20 cellular contexts compared by ENCODE assay signal in genomic region chr14:79971330-79971729, GRCh38.
DNase-seq lines count a peak whose midpoint lies in the region; ATAC-seq and TF ChIP-seq lines count a peak whose summit lies in the region.
"Had no signal": no experiment of that assay in that cellular context is flagged by ENCODE, and none has a peak within 500 bp of the region (broad histone marks: within the 10 kb centered on the region; RNA-seq: fewer than 3 reads in every experiment).

No MANE protein-coding gene starts in this region.

- intact Hi-C loops in sciatic nerve (cut with DNase I) = no loop called here

- ATAC-seq in sciatic nerve (peak; percentile 73), GM21360 (IDR thresholded peaks at IDR 0.05; ENCODE audit: unreplicated experiment) (no peak), GM21529 (IDR thresholded peaks at IDR 0.05; ENCODE audit: unreplicated experiment) (no peak)
- ATAC-seq: stimulated activated effector memory CD8-positive, alpha-beta T cell treated with anti-CD3 and anti-CD28 coated beads, Interleukin-12 subunit alpha, Interleukin-12 subunit beta, amount 100 ng/mL, for 72 hours had no signal

- no peak for TF ChIP-seq CTCF in BJ (IDR thresholded peaks at IDR 0.05; ENCODE audit: insufficient read depth, low read depth, low read length)
- TF ChIP-seq CTCF in fibroblast of lung (conservative IDR thresholded peaks at IDR 0.05 in 1 of 2, IDR thresholded peaks at IDR 0.05 in 1 of 2; ENCODE audit: low read depth in 1 of 2, low read length in 2 of 2) = no peak

- H3K79me2 ChIP-seq in fibroblast of lung (ENCODE audit: control insufficient read depth, insufficient read depth, low read length) = no peaks in the 10 kb centered on the region
- H3K79me2 ChIP-seq: parathyroid adenoma had no signal

- H3K27me3 ChIP-seq in BJ (ENCODE audit: control insufficient read depth, insufficient read depth, low read length) (no peaks in the 10 kb centered on the region), fibroblast of lung (ENCODE audit: control insufficient read depth, insufficient read depth, low read length) (no peaks in the 10 kb centered on the region)
- H3K27me3 ChIP-seq: heart left ventricle, upper lobe of left lung had no signal

- H3K4me3 ChIP-seq in BJ (ENCODE audit: low read depth, low read length) (no peak overlapping the region), fibroblast of lung (replicated peaks in 1 of 4; ENCODE audit: control extremely low read depth in 1 of 4, insufficient read depth in 1 of 4, low read depth in 3 of 4, low read length in 4 of 4) (no peak overlapping the region)
- H3K4me3 ChIP-seq: heart left ventricle, PC-9, SK-N-MC, upper lobe of left lung had no signal

- no peaks in the 10 kb centered on the region for H4K20me1 ChIP-seq in fibroblast of lung (ENCODE audit: control insufficient read depth, extremely low read depth, insufficient read depth, low read length)

- CTCF ChIA-PET in BJ (lab: Yijun Ruan, JAX) = interaction anchor here (0.7 to 1.3 kb wide), 3 partner anchors 13 to 85 kb away, joined by 3 read pairs; no protein-coding TSS in a partner anchor

- POLR2A ChIA-PET in BJ (lab: Charles Lee) = no interaction called here

- H2AFZ ChIP-seq in fibroblast of lung (ENCODE audit: low read length) = no peak overlapping the region
- H2AFZ ChIP-seq: parathyroid adenoma, PC-9 had no signal

- no peak overlapping the region for H3K9ac ChIP-seq in fibroblast of lung (ENCODE audit: insufficient read depth, low read length)
- H3K9ac ChIP-seq: parathyroid adenoma had no signal

- H3K36me3 ChIP-seq in BJ (ENCODE audit: control insufficient read depth, insufficient read depth, low read length) (no peaks in the 10 kb centered on the region), fibroblast of lung (ENCODE audit: control insufficient read depth, insufficient read depth, low read length) (no peaks in the 10 kb centered on the region)
- H3K36me3 ChIP-seq: heart left ventricle, upper lobe of left lung had no signal

- no peak overlapping the region for H3K27ac ChIP-seq in fibroblast of lung (ENCODE audit: insufficient read depth, low read length)
- H3K27ac ChIP-seq: heart left ventricle, parathyroid adenoma, PC-9, SK-N-MC, upper lobe of left lung had no signal

- no peak overlapping the region for H3K4me2 ChIP-seq in fibroblast of lung (ENCODE audit: extremely low read depth, insufficient read depth, low read length)
- H3K4me2 ChIP-seq: PC-9 had no signal

- H3K4me1 ChIP-seq in fibroblast of lung (ENCODE audit: control insufficient read depth, extremely low read depth, insufficient read depth, low read length) = no peaks in the 10 kb centered on the region
- H3K4me1 ChIP-seq: heart left ventricle, parathyroid adenoma, upper lobe of left lung had no signal

- H3K9me3 ChIP-seq in fibroblast of lung (ENCODE audit: control insufficient read depth, insufficient read depth, low read depth, low read length) = no peaks in the 10 kb centered on the region
- H3K9me3 ChIP-seq: upper lobe of left lung had no signal

- DNase-seq in BJ (ENCODE audit: low read depth) = peak; percentile 70
- DNase-seq in M059J (ENCODE audit: low read depth) = peak; percentile 58
- DNase-seq in fibroblast of lung (ENCODE audit: low read depth in 2 of 2) = peak; percentile 8 to 66
- no peak for DNase-seq in sciatic nerve (ENCODE audit: low spot score)
- no peak for DNase-seq in NCI-H1048 (lab: John Stamatoyannopoulos, UW)
- DNase-seq in T-helper 1 cell = no peak
- DNase-seq: activated CD4-positive, alpha-beta memory T cell treated with anti-CD3 and anti-CD28 coated beads for 36 hours; activated naive CD8-positive, alpha-beta T cell treated with anti-CD3 and anti-CD28 coated beads, Interleukin-2, amount 10 ng/mL, durations not matched to agents 7 days and 5 days; activated T-cell treated with anti-CD3 and anti-CD28 coated beads, Interleukin-2, amount 50 U/mL, for 48 hours; AML-193; heart left ventricle; kidney glomerular epithelial cell; NCI-H2029; PC-9; upper lobe of left lung had no signal

Comparison
In these comparisons a context has a peak if more than half of its experiments do, and no peak if none do; other contexts are left out.
1. DNase-seq: peak in BJ (single experiment), M059J (single experiment) and fibroblast of lung (2 of 2); none in sciatic nerve (single experiment), NCI-H1048 (single experiment) and T-helper 1 cell (0 of 5).